8 cellular contexts compared by ENCODE assay signal in the genomic region with DNA sequence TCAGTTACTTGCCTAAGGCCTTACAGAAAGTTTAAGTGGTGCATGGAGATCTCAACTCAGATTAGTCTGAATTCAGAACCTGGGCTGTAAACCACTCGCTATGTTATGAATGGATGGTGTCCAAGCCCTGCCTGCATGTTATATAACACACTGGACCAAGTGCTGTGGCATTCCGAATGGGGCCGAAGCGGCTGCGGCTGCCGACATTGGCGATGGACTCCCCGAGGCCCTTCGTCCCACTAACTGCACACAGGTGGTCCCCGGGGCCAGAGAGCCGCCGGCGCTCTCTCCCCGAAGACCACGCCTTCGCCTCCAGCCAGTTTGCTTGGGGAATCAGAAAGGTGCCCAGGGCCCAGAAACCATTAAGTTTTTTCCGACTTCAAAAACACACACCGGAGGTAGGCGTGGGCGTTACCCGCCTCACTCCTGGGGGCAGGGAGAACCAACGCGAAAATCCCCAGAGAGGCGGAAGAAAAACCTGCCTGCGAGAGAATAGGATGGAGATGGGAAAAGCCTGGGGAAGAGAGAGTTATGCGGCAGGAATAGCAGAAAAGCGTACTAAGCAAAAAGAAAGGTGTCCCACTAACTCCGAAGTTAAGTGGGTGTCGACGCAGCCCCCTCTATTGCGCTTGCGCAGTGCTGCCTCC. TPM values are rescaled to one million over a fixed set of nuclear protein-coding genes. Genes with fewer than 3 reads are reported as not detected.
DNase-seq lines count a peak whose midpoint lies in the region; ATAC-seq and TF ChIP-seq lines count a peak whose summit lies in the region.

No MANE protein-coding gene starts in this region.

- peak overlapping the region; percentile 90 for H3K4me3 ChIP-seq in ACC112 (ENCODE audit: low read depth, low read length)
- peak overlapping the region; percentile 83 for H3K4me3 ChIP-seq in WERI-Rb-1 (ENCODE audit: low read depth, low read length)
- H3K4me3 ChIP-seq in trophoblast cell (ENCODE audit: low read depth, low read length), result peak overlapping the region; percentile 77

- no peak overlapping the region for H2BK12ac ChIP-seq in trophoblast cell (ENCODE audit: low read length)

- WGBS in trophoblast cell (ENCODE audit: extremely low coverage, insufficient coverage, insufficient read length), result no CpG with 5 or more reads among the region's 32 CpGs

- H3K18ac ChIP-seq in trophoblast cell (ENCODE audit: low read length), result no peak overlapping the region

- H3K27me3 ChIP-seq in ACC112 (ENCODE audit: insufficient read depth, low read length) (peaks cover 80% of the 10 kb centered on the region), WERI-Rb-1 (ENCODE audit: insufficient read depth, low read depth, severe bottlenecking) (peaks cover 7% of the 10 kb centered on the region), trophoblast cell (ENCODE audit: insufficient read depth, low read length) (peaks cover 4% of the 10 kb centered on the region)

- no peaks in the 10 kb centered on the region for H3K36me3 ChIP-seq in ACC112 (ENCODE audit: insufficient read depth, low read length)
- no peaks in the 10 kb centered on the region for H3K36me3 ChIP-seq in WERI-Rb-1
- no peaks in the 10 kb centered on the region for H3K36me3 ChIP-seq in trophoblast cell (ENCODE audit: control insufficient read depth in 1 of 2, insufficient read depth in 2 of 2, low read length in 2 of 2)

- H3K79me2 ChIP-seq in ACC112 (ENCODE audit: control insufficient read depth, insufficient read depth, low read length, unreplicated experiment) (no peaks in the 10 kb centered on the region), trophoblast cell (ENCODE audit: control insufficient read depth, insufficient read depth, low read length, poor library complexity) (no peaks in the 10 kb centered on the region)

- H3K9me3 ChIP-seq in WERI-Rb-1 (ENCODE audit: severe bottlenecking), result no peaks in the 10 kb centered on the region
- H3K9me3 ChIP-seq in trophoblast cell (ENCODE audit: insufficient read depth, low read depth, low read length), result no peaks in the 10 kb centered on the region

- H2BK5ac ChIP-seq in trophoblast cell (ENCODE audit: low read depth, low read length, poor library complexity), result no peak overlapping the region

- peak overlapping the region; percentile 98 for H3K4me2 ChIP-seq in trophoblast cell (ENCODE audit: low read length)

- no peak overlapping the region for H3K14ac ChIP-seq in trophoblast cell (ENCODE audit: low read length)

- no peak overlapping the region for H4K12ac ChIP-seq in trophoblast cell (ENCODE audit: low read depth, low read length)

- no peak for TF ChIP-seq CTCF in WERI-Rb-1 (IDR thresholded peaks at IDR 0.05; ENCODE audit: low read depth, low read length)

- H3K79me1 ChIP-seq in trophoblast cell (ENCODE audit: low read length), result no peaks in the 10 kb centered on the region

- H2BK120ac ChIP-seq in trophoblast cell (ENCODE audit: insufficient read depth, low read length, poor library complexity), result peak overlapping the region; percentile 5

- H4K8ac ChIP-seq in trophoblast cell (ENCODE audit: low read depth, low read length), result peak overlapping the region; percentile 65

- no peak for DNase-seq in WERI-Rb-1
- DNase-seq in globus pallidus (ENCODE audit: low spot score), result peak; percentile 45
- peak; percentile 39 to 70 for DNase-seq in trophoblast cell
- no peak for DNase-seq in MV-4-11 (lab: John Stamatoyannopoulos, UW)
- DNase-seq in SKM-1 treated with dmso at 0.1 percent for 144 hours (lab: John Stamatoyannopoulos, UW; ENCODE audit: unreplicated experiment), result no peak

- peak overlapping the region; percentile 67 for H3K9ac ChIP-seq in trophoblast cell (ENCODE audit: low read length)

- H4K91ac ChIP-seq in trophoblast cell (ENCODE audit: low read depth, low read length), result no peak overlapping the region

- no peak overlapping the region for H3K4ac ChIP-seq in trophoblast cell (ENCODE audit: low read depth, low read length)

- no peak overlapping the region for H2AK5ac ChIP-seq in trophoblast cell (ENCODE audit: low read length)

- H2AFZ ChIP-seq in ACC112 (ENCODE audit: low read length, unreplicated experiment) (peak overlapping the region; percentile 98), trophoblast cell (ENCODE audit: insufficient read depth, low read length, poor library complexity) (peak overlapping the region; percentile 69)

- ATAC-seq in GM18858 (IDR thresholded peaks at IDR 0.05; ENCODE audit: unreplicated experiment), result peak; percentile 15
- ATAC-seq in HG03060 (IDR thresholded peaks at IDR 0.05; ENCODE audit: low read depth, unreplicated experiment), result peak; percentile 16

- H3K4me1 ChIP-seq in ACC112 (ENCODE audit: control insufficient read depth, insufficient read depth, low read length, unreplicated experiment) (no peaks in the 10 kb centered on the region), trophoblast cell (ENCODE audit: control insufficient read depth in 1 of 2, insufficient read depth in 2 of 2, low read length in 2 of 2) (peaks cover 7 to 11% of the 10 kb centered on the region in 2 experiments)

- H3K27ac ChIP-seq in ACC112 (ENCODE audit: low read depth, low read length) (no peak overlapping the region), WERI-Rb-1 (0 out of 2 replicates have a peak overlapping the region, but pooled peaks have one; percentile 15), trophoblast cell (ENCODE audit: low read depth, low read length) (no peak overlapping the region)

- no peak overlapping the region for H3K23ac ChIP-seq in trophoblast cell (ENCODE audit: low read length)

RNA-seq across cellular contexts. Expression of a gene that starts 0.6 kb away (rescaled TPM):
- polyA plus RNA-seq in trophoblast cell (2013), result 1.1 and 1.2 TPM in 2 replicates

Comparison
In these comparisons a context has a peak if more than half of its experiments do, and no peak if none do; other contexts are left out.
1. DNase-seq: peak in globus pallidus (single experiment) and trophoblast cell (2 of 2); none in WERI-Rb-1 (single experiment), MV-4-11 (single experiment) and SKM-1 treated with dmso at 0.1 percent for 144 hours (single experiment).
2. Peak in every context shown above with its lines, with median percentiles within 50 percentile points of each other: H3K4me3 ChIP-seq.